Comparison of ENCODE assay signal across 8 cellular contexts in the genomic region with DNA sequence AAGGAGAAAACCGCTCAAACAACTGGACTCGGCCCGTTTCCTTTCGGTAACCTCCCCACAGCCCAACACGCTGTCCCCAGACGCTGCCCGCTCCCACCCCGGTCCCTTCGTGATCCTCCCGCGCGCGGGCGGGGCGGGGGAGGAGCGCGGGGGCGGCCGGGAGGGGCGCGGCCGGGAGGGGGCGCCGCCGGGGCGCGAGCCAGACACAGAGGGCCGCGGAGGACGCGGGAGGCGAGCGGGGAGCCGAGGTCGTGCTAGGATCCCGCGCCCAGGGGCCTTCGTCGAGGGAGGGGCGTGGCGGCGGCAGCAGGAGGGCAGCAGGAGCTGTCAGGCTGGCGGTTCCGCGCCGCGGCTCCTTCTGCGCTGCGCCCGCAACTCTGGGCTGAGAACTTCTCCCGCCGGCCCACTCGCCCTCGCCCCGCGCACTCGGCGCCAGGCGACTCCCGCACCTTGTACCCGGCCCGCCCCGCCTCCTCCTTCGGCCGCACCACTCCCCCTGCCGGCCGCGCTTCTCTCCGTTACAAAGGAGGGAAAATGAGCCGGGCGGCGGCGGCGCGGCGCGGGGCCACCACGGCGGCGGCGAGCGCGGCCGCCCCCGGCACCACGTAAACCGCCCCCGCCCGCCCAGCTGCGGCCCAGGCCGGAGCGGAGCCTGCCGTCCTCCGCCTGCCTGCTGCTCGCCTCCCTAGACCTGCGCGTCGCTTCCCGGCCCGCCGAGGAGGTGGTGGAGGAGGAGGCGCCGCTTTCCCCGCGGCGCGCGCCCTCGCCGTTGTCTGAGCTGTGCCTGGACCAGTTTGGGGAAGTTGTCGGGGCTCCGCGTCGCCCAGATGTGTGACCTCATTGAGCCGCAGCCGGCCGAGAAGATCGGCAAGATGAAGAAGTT. TPM values are rescaled to one million over a fixed set of nuclear protein-coding genes. Genes with fewer than 3 reads are reported as not detected.
DNase-seq lines count a peak whose midpoint lies in the region; FAIRE-seq and TF ChIP-seq lines count a peak whose summit lies in the region.

TSS of gene CDK14 (plus strand) at position 521 of the 883 bp plus-strand sequence. CDS start at position 828, 307 bp downstream.

- peak within 1 kb of the TSS; percentile 54 for H3K4me3 ChIP-seq in HAP-1
- H3K4me3 ChIP-seq in bronchial epithelial cell (ENCODE audit: low read depth, low read length) = peak within 1 kb of the TSS; percentile 72
- H3K4me3 ChIP-seq in skin epidermis = peak within 1 kb of the TSS; percentile 55 to 69 (median 61)

- H3K27ac Mint-ChIP-seq in activated T-cell treated with anti-CD3 and anti-CD28 coated beads, Interleukin-2, amount 50 U/mL, for 24 hours = peak within 1 kb of the TSS; percentile 29

- peak; percentile 58 for DNase-seq in activated T-cell treated with anti-CD3 and anti-CD28 coated beads, Interleukin-2, amount 50 U/mL, for 24 hours
- no peak for DNase-seq in activated T-cell treated with anti-CD3 and anti-CD28 coated beads for 4 hours
- peak; percentile 40 to 87 for DNase-seq in HAP-1 (ENCODE audit: low spot score in 2 of 2)
- DNase-seq in LoVo (ENCODE audit: low spot score) = peak; percentile 81
- peak; percentile 71 for DNase-seq in SKM-1 (lab: John Stamatoyannopoulos, UW; ENCODE audit: unreplicated experiment)
- DNase-seq in bronchial epithelial cell (ENCODE audit: low read depth) = no peak
- DNase-seq in islet precursor cell = peak; percentile 85

- no peak for FAIRE-seq in bronchial epithelial cell (lab: Jason Lieb, UNC)

- H3K27me3 Mint-ChIP-seq in activated T-cell treated with anti-CD3 and anti-CD28 coated beads, Interleukin-2, amount 50 U/mL, for 24 hours = peaks cover 77% of the 10 kb centered on the region

- no peaks in the 10 kb centered on the region for H3K9me3 ChIP-seq in HAP-1

- peaks cover 22% of the 10 kb centered on the region for H3K4me1 Mint-ChIP-seq in activated T-cell treated with anti-CD3 and anti-CD28 coated beads, Interleukin-2, amount 50 U/mL, for 24 hours (ENCODE audit: low read depth)

- peaks cover 12% of the 10 kb centered on the region; the same call in 1 of the 2 replicates for H3K4me1 ChIP-seq in HAP-1

- in situ Hi-C loops in HAP-1 (cut with MboI; ENCODE audit: low sequenced_read_pairs) = no loop called here

- no peaks in the 10 kb centered on the region for H3K27me3 ChIP-seq in HAP-1 (ENCODE audit: low read depth)
- no peaks in the 10 kb centered on the region for H3K27me3 ChIP-seq in bronchial epithelial cell (ENCODE audit: control insufficient read depth, insufficient read depth, low read length)

- H3K36me3 ChIP-seq in HAP-1 (replicated peaks) (no peaks in the 10 kb centered on the region), bronchial epithelial cell (ENCODE audit: control insufficient read depth, insufficient read depth, low read length) (no peaks in the 10 kb centered on the region)

- TF ChIP-seq CTCF in bronchial epithelial cell (IDR thresholded peaks at IDR 0.05; ENCODE audit: insufficient read depth, low read length, severe bottlenecking) = peak; percentile 54

- H3K27ac ChIP-seq in skin epidermis = peak within 1 kb of the TSS; percentile 37 to 88 (median 79)

- no peaks in the 10 kb centered on the region for H3K9me3 Mint-ChIP-seq in activated T-cell treated with anti-CD3 and anti-CD28 coated beads, Interleukin-2, amount 50 U/mL, for 24 hours

- no peaks in the 10 kb centered on the region for H3K36me3 Mint-ChIP-seq in activated T-cell treated with anti-CD3 and anti-CD28 coated beads, Interleukin-2, amount 50 U/mL, for 24 hours (ENCODE audit: low read depth)

- peak within 1 kb of the TSS; percentile 75 for H3K4me3 Mint-ChIP-seq in activated T-cell treated with anti-CD3 and anti-CD28 coated beads, Interleukin-2, amount 50 U/mL, for 24 hours

RNA-seq across cellular contexts. Expression of gene CDK14, which starts in this region (rescaled TPM):
- total RNA-seq in bronchial epithelial cell = 7.3 and 8.7 TPM in 2 replicates

Comparison
In these comparisons a context has a peak if more than half of its experiments do, and no peak if none do; other contexts are left out.
1. DNase-seq: peak in activated T-cell treated with anti-CD3 and anti-CD28 coated beads, Interleukin-2, amount 50 U/mL, for 24 hours (single experiment), HAP-1 (2 of 2), LoVo (single experiment), SKM-1 (single experiment) and islet precursor cell (single experiment); none in activated T-cell treated with anti-CD3 and anti-CD28 coated beads for 4 hours (single experiment) and bronchial epithelial cell (single experiment).
2. Peak in every context shown above with its lines, with median percentiles within 50 percentile points of each other: H3K4me3 ChIP-seq.